ENCODE assay signal across 8 cellular contexts in the genomic region with DNA sequence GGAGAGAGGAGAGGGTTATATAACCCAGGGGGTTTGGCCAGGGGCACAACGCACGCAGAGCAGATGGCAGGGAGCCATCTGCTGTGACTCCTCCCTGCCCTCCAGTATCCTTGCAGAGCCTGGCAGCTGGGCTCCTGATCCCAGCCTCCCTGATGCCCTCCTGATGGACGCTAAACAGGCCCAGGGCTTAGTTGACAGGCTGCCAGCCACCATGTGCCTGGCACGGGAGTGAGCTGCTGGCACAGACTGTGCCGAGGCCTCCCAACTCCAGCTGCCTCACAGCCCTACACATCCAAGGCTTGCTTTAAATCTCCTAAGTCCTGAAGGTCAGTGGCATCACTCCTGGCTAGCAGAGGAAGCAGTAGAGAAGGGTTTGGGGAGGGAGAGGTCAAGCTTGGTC. TPM values are rescaled to one million over a fixed set of nuclear protein-coding genes. Genes with fewer than 3 reads are reported as not detected.
DNase-seq lines count a peak whose midpoint lies in the region; ATAC-seq lines count a peak whose summit lies in the region.

No MANE protein-coding gene starts in this region.

- DNase-seq in activated naive CD4-positive, alpha-beta T cell treated with anti-CD3 and anti-CD28 coated beads for 36 hours, result no peak
- no peak for DNase-seq in activated naive CD4-positive, alpha-beta T cell (lab: John Stamatoyannopoulos, UW)
- DNase-seq in anterior cingulate cortex (lab: John Stamatoyannopoulos, UW), result peak in 56 of 58 donors; percentile 5 to 86 (median 62)
- peak; percentile 59 to 84 for DNase-seq in left colon
- peak in 46 of 49 donors; percentile 18 to 88 (median 58) for DNase-seq in substantia nigra (lab: John Stamatoyannopoulos, UW)
- DNase-seq in GM19240 (ENCODE audit: insufficient read length, low spot score), result no peak

- intact Hi-C loops in activated naive CD4-positive, alpha-beta T cell treated with anti-CD3 and anti-CD28 coated beads for 36 hours (cut with micrococcal nuclease), result loop anchor here (2.0 to 10.0 kb wide), 4 partner anchors 211 to 1073 kb away; partner anchors contain the start of genes AKAP8, AP1M1 and BRD4
- intact Hi-C loops in left colon (cut with DNase I, micrococcal nuclease), result no loop called here

- peak overlapping the region; percentile 88 for H3K4me3 Mint-ChIP-seq in activated naive CD4-positive, alpha-beta T cell treated with anti-CD3 and anti-CD28 coated beads for 36 hours

- peak overlapping the region; percentile 90 for H3K27ac ChIP-seq in substantia nigra (ENCODE audit: low read depth, low read length, poor library complexity, severe bottlenecking)

- no peak overlapping the region for H3K27ac Mint-ChIP-seq in activated naive CD4-positive, alpha-beta T cell treated with anti-CD3 and anti-CD28 coated beads for 36 hours

- peaks cover 17% of the 10 kb centered on the region for H3K4me1 Mint-ChIP-seq in activated naive CD4-positive, alpha-beta T cell treated with anti-CD3 and anti-CD28 coated beads for 36 hours (ENCODE audit: low read depth)

- no peaks in the 10 kb centered on the region for H3K9me3 Mint-ChIP-seq in activated naive CD4-positive, alpha-beta T cell treated with anti-CD3 and anti-CD28 coated beads for 36 hours

- no peaks in the 10 kb centered on the region for H3K27me3 Mint-ChIP-seq in activated naive CD4-positive, alpha-beta T cell treated with anti-CD3 and anti-CD28 coated beads for 36 hours (ENCODE audit: low read depth)

- peaks cover 21% of the 10 kb centered on the region for H3K36me3 Mint-ChIP-seq in activated naive CD4-positive, alpha-beta T cell treated with anti-CD3 and anti-CD28 coated beads for 36 hours (ENCODE audit: low read depth)

- ATAC-seq in left colon (peak; percentile 9), HG02798 (IDR thresholded peaks at IDR 0.05; ENCODE audit: poor library complexity, unreplicated experiment) (no peak), HG03095 (IDR thresholded peaks at IDR 0.05; ENCODE audit: unreplicated experiment) (no peak)

- CTCF ChIA-PET in activated naive CD4-positive, alpha-beta T cell treated with anti-CD3 and anti-CD28 coated beads for 36 hours (lab: Charles Lee), result interaction anchor here (0.6 to 1.3 kb wide), 4 partner anchors 23 to 32 kb away, joined by 3 to 5 read pairs (median 3); no protein-coding TSS in a partner anchor

RNA-seq across cellular contexts. Expression of gene SYDE1, which starts 16.7 kb away (rescaled TPM):
- total RNA-seq in activated naive CD4-positive, alpha-beta T cell treated with anti-CD3 and anti-CD28 coated beads for 36 hours, result 1 to 10 TPM in 1 of 2 experiments, under 1 TPM in 1; 0.67 to 1.1 TPM
- 1 to 10 TPM; 3.6 to 7.5 TPM for total RNA-seq in left colon

RNA-seq across cellular contexts. Expression of gene OR1I1, which starts 41.9 kb away (rescaled TPM):
- total RNA-seq in activated naive CD4-positive, alpha-beta T cell treated with anti-CD3 and anti-CD28 coated beads for 36 hours, result not detected
- total RNA-seq in left colon, result not detected

Comparison
In these comparisons a context has a peak if more than half of its experiments do, and no peak if none do; other contexts are left out.
1. DNase-seq: peak in anterior cingulate cortex (56 of 58), left colon (2 of 2) and substantia nigra (46 of 49); none in activated naive CD4-positive, alpha-beta T cell treated with anti-CD3 and anti-CD28 coated beads for 36 hours (single experiment), activated naive CD4-positive, alpha-beta T cell (0 of 4) and GM19240 (single experiment).